Comparison of ENCODE assay signal across 8 cellular contexts in genomic region chr2:205766765-205767359, GRCh38.
DNase-seq lines count a peak whose midpoint lies in the region; ATAC-seq and TF ChIP-seq lines count a peak whose summit lies in the region.

No MANE protein-coding gene starts in this region.

- TF ChIP-seq POLR2A in upper lobe of left lung (IDR thresholded peaks at IDR 0.05): no peak

- TF ChIP-seq CTCF in fibroblast of mammary gland (conservative IDR thresholded peaks at IDR 0.05; ENCODE audit: control insufficient read depth, insufficient read depth, low read depth, low read length) (peak; percentile 96), upper lobe of left lung (IDR thresholded peaks at IDR 0.05) (peak; percentile 43 to 90 (median 68))

- H3K27me3 ChIP-seq in upper lobe of left lung: no peaks in the 10 kb centered on the region

- 13 to 14% methylated on average over 9 of the region's 9 CpGs for WGBS in upper lobe of left lung, 2 donors

- peaks cover 19 to 53% (median 44%) of the 10 kb centered on the region in 4 donors for H3K4me1 ChIP-seq in upper lobe of left lung

- peak overlapping the region in 3 of 4 donors; percentile 24 to 62 (median 47) for H3K27ac ChIP-seq in upper lobe of left lung

- no peaks in the 10 kb centered on the region for H3K9me3 ChIP-seq in upper lobe of left lung

- ATAC-seq in HG02852 (IDR thresholded peaks at IDR 0.05; ENCODE audit: unreplicated experiment) (peak; percentile 58), upper lobe of left lung (ENCODE audit: low FRiP score in 2 of 2) (peak in 1 of 2 donors; percentile 48), GM18873 (IDR thresholded peaks at IDR 0.05; ENCODE audit: low FRiP score, unreplicated experiment) (no peak)

- DNase-seq in GDM1 (lab: John Stamatoyannopoulos, UW) (peak; percentile 15), NCI-H82 (lab: John Stamatoyannopoulos, UW) (peak; percentile 86), activated T-cell treated with anti-CD3 and anti-CD28 coated beads for 4 hours (peak; percentile 44), fibroblast of mammary gland (ENCODE audit: low read depth) (peak; percentile 69), nucleus accumbens (lab: John Stamatoyannopoulos, UW) (peak in 37 of 56 donors; percentile 5 to 85 (median 32)), upper lobe of left lung (peak in 1 of 2 donors; percentile 65)

- H3K4me3 ChIP-seq in fibroblast of mammary gland (ENCODE audit: control insufficient read depth, low read depth, low read length) (no peak overlapping the region), upper lobe of left lung (no peak overlapping the region)

- H3K36me3 ChIP-seq in upper lobe of left lung: peaks cover 0 to 11% (median 3%) of the 10 kb centered on the region in 4 donors

- TF ChIP-seq EP300 in upper lobe of left lung (IDR thresholded peaks at IDR 0.05): no peak
